In the genomic region with DNA sequence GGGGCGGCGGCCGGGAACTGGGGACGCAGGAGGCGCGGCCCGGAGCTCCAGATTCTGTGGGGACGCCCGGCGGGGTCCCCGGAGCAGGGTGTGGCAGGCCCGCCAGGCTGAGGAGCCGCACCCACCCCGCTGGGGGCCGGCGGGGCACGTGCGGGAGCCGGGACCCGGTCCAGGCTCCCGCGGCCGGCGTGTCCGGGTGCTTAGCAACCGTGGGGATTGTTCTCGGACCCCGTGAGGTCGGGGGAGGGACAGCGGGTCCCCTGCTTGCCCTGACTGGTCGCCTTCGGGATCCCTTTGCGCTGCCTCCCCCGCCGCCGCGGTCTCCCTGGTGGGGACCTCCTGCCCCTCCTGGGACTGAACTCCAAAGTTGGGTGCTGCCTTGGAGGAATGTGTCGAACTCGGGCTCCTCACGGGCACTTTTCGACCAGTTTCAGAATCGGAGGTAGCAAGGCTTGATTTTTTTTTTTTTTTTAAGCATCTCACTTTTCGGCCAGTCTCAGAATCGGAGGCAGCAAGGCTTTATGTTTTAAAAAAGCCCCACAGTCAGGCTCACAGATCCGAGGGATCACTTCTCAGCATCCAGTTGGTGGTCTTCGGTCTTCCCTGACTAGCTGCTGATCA, we compare ENCODE assay signal across 8 cellular contexts. TPM values are rescaled to one million over a fixed set of nuclear protein-coding genes. Genes with fewer than 3 reads are reported as not detected.
DNase-seq lines count a peak whose midpoint lies in the region; ATAC-seq, FAIRE-seq and TF ChIP-seq lines count a peak whose summit lies in the region.

No MANE protein-coding gene starts in this region.

- peaks cover 3 to 5% of the 10 kb centered on the region in 2 donors for H3K4me1 ChIP-seq in kidney (ENCODE audit: control insufficient read depth in 1 of 2, insufficient read depth in 1 of 2, low read depth in 1 of 2, low read length in 2 of 2)

- TF ChIP-seq CTCF in kidney (IDR thresholded peaks at IDR 0.05; ENCODE audit: borderline replicate concordance, extremely low read depth, insufficient read depth), result no peak

- peak; percentile 69 for DNase-seq in Daoy (ENCODE audit: low read depth)
- peak; percentile 37 for DNase-seq in HT-29 (ENCODE audit: low spot score)
- DNase-seq in T-helper 9 cell, result peak; percentile 24
- DNase-seq in cerebellum (ENCODE audit: low spot score), result peak; percentile 54
- peak; percentile 89 for DNase-seq in kidney
- peak; percentile 6 to 28 for DNase-seq in stimulated activated CD4-positive, alpha-beta T cell treated with anti-CD3 and anti-CD28 coated beads, Interleukin-1b, Interleukin-23, amount 100 ng/mL, for 4 hours (ENCODE audit: low read depth in 2 of 2)
- no peak for DNase-seq in NCI-H226

- peak overlapping the region; percentile 76 to 82 for H3K4me3 ChIP-seq in kidney (ENCODE audit: low read length in 2 of 2)

- ATAC-seq in GM21381 (IDR thresholded peaks at IDR 0.05; ENCODE audit: unreplicated experiment), result peak; percentile 29

- no peaks in the 10 kb centered on the region for H3K9me3 ChIP-seq in kidney (ENCODE audit: control insufficient read depth in 1 of 2, low read length in 2 of 2)

- H3K27ac ChIP-seq in kidney (ENCODE audit: low read depth in 2 of 2, low read length in 2 of 2), result peak overlapping the region; percentile 83 to 92

- H3K36me3 ChIP-seq in kidney (ENCODE audit: control insufficient read depth in 1 of 2, insufficient read depth in 2 of 2, low read length in 2 of 2), result peaks cover 0 to 8% of the 10 kb centered on the region in 2 donors

- intact Hi-C loops in kidney (cut with DNase I), result no loop called here

- peak overlapping the region; percentile 80 to 82 for H3K9ac ChIP-seq in kidney (ENCODE audit: low read length in 2 of 2)

- no peak for FAIRE-seq in kidney (lab: Jason Lieb, UNC)

RNA-seq across cellular contexts. Expression of gene FAM76A, which starts 0.5 kb away (rescaled TPM):
- 7.9 and 8.9 TPM in 2 replicates for total RNA-seq in Daoy (2014; rRNA removed; shearing (Covaris generic))
- 7.4 and 7.5 TPM in 2 replicates for total RNA-seq in HT-29 (2014; rRNA removed; shearing (Covaris generic))
- total RNA-seq in cerebellum, result 9.9 TPM
- total RNA-seq in kidney, result 17.0 TPM
- 5.9 TPM for polyA plus RNA-seq in kidney (ENCODE audit: insufficient read depth, low read depth, low replicate concordance)

RNA-seq across cellular contexts. Expression of gene STX12, which starts 46.7 kb away (rescaled TPM):
- 36.8 and 38.7 TPM in 2 replicates for total RNA-seq in Daoy (2014; rRNA removed; shearing (Covaris generic))
- 16.3 and 18.7 TPM in 2 replicates for total RNA-seq in HT-29 (2014; rRNA removed; shearing (Covaris generic))
- 120 TPM for total RNA-seq in cerebellum
- 49.0 TPM for total RNA-seq in kidney
- polyA plus RNA-seq in kidney (ENCODE audit: insufficient read depth, low read depth, low replicate concordance), result 27.9 TPM

RNA-seq across cellular contexts. Expression of gene IFI6, which starts 54.3 kb away (rescaled TPM):
- total RNA-seq in Daoy (2014; rRNA removed; shearing (Covaris generic)), result 12.7 and 20.3 TPM in 2 replicates
- total RNA-seq in HT-29 (2014; rRNA removed; shearing (Covaris generic)), result 84.5 and 178 TPM in 2 replicates
- 12.8 TPM for total RNA-seq in cerebellum
- total RNA-seq in kidney, result 69.5 TPM
- polyA plus RNA-seq in kidney (ENCODE audit: insufficient read depth, low read depth, low replicate concordance), result 148 TPM
